ENCODE assay signal across 8 cellular contexts in genomic region chr9:127778280-127779135, GRCh38. TPM values are rescaled to one million over a fixed set of nuclear protein-coding genes. Genes with fewer than 3 reads are reported as not detected.
DNase-seq lines count a peak whose midpoint lies in the region; ATAC-seq and TF ChIP-seq lines count a peak whose summit lies in the region.

TSS of gene SH2D3C (minus strand) at chr9:127778666. CDS start at chr9:127778627, 39 bp downstream.

- H3K27me3 Mint-ChIP-seq in activated T-cell treated with anti-CD3 and anti-CD28 coated beads, Interleukin-2, amount 50 U/mL, for 4 hours (ENCODE audit: low read depth), result no peaks in the 10 kb centered on the region
- peaks cover 9 to 17% (median 11%) of the 10 kb centered on the region in 3 donors for H3K27me3 Mint-ChIP-seq in immature natural killer cell (ENCODE audit: low read depth in 3 of 3)
- H3K27me3 Mint-ChIP-seq in stimulated activated naive CD8-positive, alpha-beta T cell treated with anti-CD3 and anti-CD28 coated beads, Interleukin-15, amount 100 ng/mL, for 72 hours, result no peaks in the 10 kb centered on the region
- H3K27me3 Mint-ChIP-seq in endodermal cell (ENCODE audit: insufficient read depth), result no peaks in the 10 kb centered on the region

- peaks cover 63% of the 10 kb centered on the region for H3K4me1 Mint-ChIP-seq in activated T-cell treated with anti-CD3 and anti-CD28 coated beads, Interleukin-2, amount 50 U/mL, for 4 hours (ENCODE audit: low read depth)
- H3K4me1 Mint-ChIP-seq in immature natural killer cell (peaks cover 74 to 81% of the 10 kb centered on the region in 2 donors), endodermal cell (no peaks in the 10 kb centered on the region)
- H3K4me1 Mint-ChIP-seq in stimulated activated naive CD8-positive, alpha-beta T cell treated with anti-CD3 and anti-CD28 coated beads, Interleukin-15, amount 100 ng/mL, for 72 hours, result peaks cover 77% of the 10 kb centered on the region

- 66 to 81% methylated on average over 3 to 13 of the region's 13 CpGs for WGBS in endodermal cell (ENCODE audit: insufficient coverage in 1 of 2, insufficient read length in 1 of 2), 2 experiments

- H3K4me1 ChIP-seq in tibial artery, result no peaks in the 10 kb centered on the region
- H3K4me1 ChIP-seq in endodermal cell (ENCODE audit: control insufficient read depth, insufficient read depth, low read length), result no peaks in the 10 kb centered on the region

- H3K27ac ChIP-seq in tibial artery (no peak within 1 kb of the TSS), endodermal cell (ENCODE audit: low read depth, low read length) (no peak within 1 kb of the TSS)

- peak; percentile 39 for ATAC-seq in GM19372 (IDR thresholded peaks at IDR 0.05; ENCODE audit: low read depth, unreplicated experiment)
- ATAC-seq in activated T-cell treated with anti-CD3 and anti-CD28 coated beads, Interleukin-2, amount 50 U/mL, for 4 hours, result peak; percentile 38 to 47
- peak; percentile 65 for ATAC-seq in stimulated activated naive CD8-positive, alpha-beta T cell treated with anti-CD3 and anti-CD28 coated beads, Interleukin-15, amount 100 ng/mL, for 72 hours

- H3K27ac Mint-ChIP-seq in immature natural killer cell (peak within 1 kb of the TSS; percentile 93 to 100 (median 99)), endodermal cell (no peak within 1 kb of the TSS)
- H3K27ac Mint-ChIP-seq in stimulated activated naive CD8-positive, alpha-beta T cell treated with anti-CD3 and anti-CD28 coated beads, Interleukin-15, amount 100 ng/mL, for 72 hours, result peak within 1 kb of the TSS; percentile 99 to 100

- peak within 1 kb of the TSS; percentile 96 for H3K4me3 Mint-ChIP-seq in activated T-cell treated with anti-CD3 and anti-CD28 coated beads, Interleukin-2, amount 50 U/mL, for 4 hours
- H3K4me3 Mint-ChIP-seq in immature natural killer cell, result peak within 1 kb of the TSS; percentile 99 to 100 (median 100)
- peak within 1 kb of the TSS; percentile 96 to 97 for H3K4me3 Mint-ChIP-seq in stimulated activated naive CD8-positive, alpha-beta T cell treated with anti-CD3 and anti-CD28 coated beads, Interleukin-15, amount 100 ng/mL, for 72 hours
- no peak within 1 kb of the TSS for H3K4me3 Mint-ChIP-seq in endodermal cell

- H3K9me3 Mint-ChIP-seq in activated T-cell treated with anti-CD3 and anti-CD28 coated beads, Interleukin-2, amount 50 U/mL, for 4 hours, result no peaks in the 10 kb centered on the region
- H3K9me3 Mint-ChIP-seq in immature natural killer cell (no peaks in the 10 kb centered on the region), endodermal cell (no peaks in the 10 kb centered on the region)
- H3K9me3 Mint-ChIP-seq in stimulated activated naive CD8-positive, alpha-beta T cell treated with anti-CD3 and anti-CD28 coated beads, Interleukin-15, amount 100 ng/mL, for 72 hours, result no peaks in the 10 kb centered on the region

- H3K9me3 ChIP-seq in tibial artery (no peaks in the 10 kb centered on the region), endodermal cell (ENCODE audit: control insufficient read depth, low read length) (no peaks in the 10 kb centered on the region)

- intact Hi-C loops in tibial artery (cut with DNase I; ENCODE audit: low total_unique reads), result no loop called here

- no peak within 1 kb of the TSS for H3K9ac ChIP-seq in endodermal cell (ENCODE audit: extremely low read depth, low read length, poor library complexity, severe bottlenecking)

- DNase-seq in KBM-7 (peak; percentile 74), immature natural killer cell (peak; percentile 40 to 44 (median 40)), tibial artery (no peak), endodermal cell (no peak), NCI-H2107 treated with DMSO at 0.1 percent for 48 hours (lab: John Stamatoyannopoulos, UW; ENCODE audit: unreplicated experiment) (no peak)
- DNase-seq in activated T-cell treated with anti-CD3 and anti-CD28 coated beads, Interleukin-2, amount 50 U/mL, for 4 hours, result peak; percentile 36
- DNase-seq in stimulated activated naive CD8-positive, alpha-beta T cell treated with anti-CD3 and anti-CD28 coated beads, Interleukin-15, amount 100 ng/mL, for 72 hours, result peak; percentile 75 to 83

- H3K4me3 ChIP-seq in tibial artery (no peak within 1 kb of the TSS), endodermal cell (ENCODE audit: low read length) (no peak within 1 kb of the TSS)

- peaks cover 6% of the 10 kb centered on the region for H3K36me3 Mint-ChIP-seq in activated T-cell treated with anti-CD3 and anti-CD28 coated beads, Interleukin-2, amount 50 U/mL, for 4 hours (ENCODE audit: insufficient read depth)
- peaks cover 5 to 10% (median 8%) of the 10 kb centered on the region in 3 donors for H3K36me3 Mint-ChIP-seq in immature natural killer cell
- no peaks in the 10 kb centered on the region for H3K36me3 Mint-ChIP-seq in endodermal cell (ENCODE audit: low read depth)

- TF ChIP-seq CTCF in tibial artery (IDR thresholded peaks at IDR 0.05), result no peak
- no peak for TF ChIP-seq CTCF in endodermal cell (conservative IDR thresholded peaks at IDR 0.05)

- H3K27me3 ChIP-seq in tibial artery (peaks cover 0 to 3% of the 10 kb centered on the region in 2 donors), endodermal cell (ENCODE audit: control insufficient read depth, insufficient read depth, low read length, poor library complexity, severe bottlenecking) (no peaks in the 10 kb centered on the region)

- in situ Hi-C loops in KBM-7 (cut with MboI; ENCODE audit: low pct_unique_long_range_greater_than_20kb, low sequenced_read_pairs), result no loop called here

- H3K36me3 ChIP-seq in tibial artery (no peaks in the 10 kb centered on the region), endodermal cell (ENCODE audit: control insufficient read depth, insufficient read depth, low read length) (no peaks in the 10 kb centered on the region)

RNA-seq across cellular contexts. Expression of gene SH2D3C, which starts in this region (rescaled TPM):
- 10 to 100 TPM in 1 of 3 donors, 1 to 10 TPM in 2; 5.9 to 10.8 (median 7.0) TPM for total RNA-seq in activated T-cell treated with anti-CD3 and anti-CD28 coated beads, Interleukin-2, amount 50 U/mL, for 4 hours
- polyA plus RNA-seq in immature natural killer cell, result 10 to 100 TPM; 16.9 to 86.2 (median 18.7) TPM
- total RNA-seq in endodermal cell, result 1 to 10 TPM in 1 of 2 donors, under 1 TPM in 1; 0.77 to 1.4 TPM
- polyA plus RNA-seq in endodermal cell (2013, experiment 1 of 2), result 5.3 TPM
- polyA plus RNA-seq in endodermal cell (2013, experiment 2 of 2), result 5.3 TPM

Comparison
In these comparisons a context has a peak if more than half of its experiments do, and no peak if none do; other contexts are left out.
1. DNase-seq: peak in KBM-7 (single experiment), activated T-cell treated with anti-CD3 and anti-CD28 coated beads, Interleukin-2, amount 50 U/mL, for 4 hours (single experiment), immature natural killer cell (3 of 3) and stimulated activated naive CD8-positive, alpha-beta T cell treated with anti-CD3 and anti-CD28 coated beads, Interleukin-15, amount 100 ng/mL, for 72 hours (2 of 2); none in tibial artery (0 of 2), endodermal cell (single experiment) and NCI-H2107 treated with DMSO at 0.1 percent for 48 hours (single experiment).
2. Peak in every context shown above with its lines, with median percentiles within 50 percentile points of each other: ATAC-seq.